ENCODE assay signal across 24 cellular contexts in the genomic region with DNA sequence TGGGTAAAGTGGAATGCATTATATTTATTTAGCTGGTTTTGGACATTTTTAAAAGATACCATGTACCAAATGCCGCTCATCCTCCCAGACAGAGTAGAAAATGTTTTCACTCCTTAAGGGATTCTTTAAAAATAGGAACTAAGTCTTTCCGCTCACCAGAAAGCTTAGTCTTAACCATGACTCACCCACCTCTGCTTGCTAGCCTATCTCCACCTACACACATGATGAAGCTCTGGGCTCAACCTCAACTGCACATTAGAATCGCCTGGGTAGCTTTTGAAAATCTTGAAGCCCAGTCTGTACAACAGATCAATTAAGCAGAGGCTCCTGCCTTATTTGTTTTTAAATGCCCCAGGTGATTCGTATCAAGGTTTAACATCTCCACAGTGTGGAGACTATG.
DNase-seq lines count a peak whose midpoint lies in the region; ATAC-seq and TF ChIP-seq lines count a peak whose summit lies in the region.
"Had no signal": no experiment of that assay in that cellular context is flagged by ENCODE, and none has a peak within 500 bp of the region (broad histone marks: within the 10 kb centered on the region; RNA-seq: fewer than 3 reads in every experiment).

No MANE protein-coding gene starts in this region.

- H3K36me3 ChIP-seq in MG63 (no peaks in the 10 kb centered on the region), esophagus squamous epithelium (no peaks in the 10 kb centered on the region)
- H3K36me3 ChIP-seq: adrenal gland, cardiac muscle cell, left lung, Peyer's patch, sigmoid colon had no signal

- H3K36me3 Mint-ChIP-seq in endothelial cell (ENCODE audit: low read depth, unreplicated experiment) = no peaks in the 10 kb centered on the region
- H3K36me3 Mint-ChIP-seq: CD14-positive monocyte, mesothelial cell of epicardium had no signal

- H3K4me1 Mint-ChIP-seq in endothelial cell (ENCODE audit: unreplicated experiment) = no peaks in the 10 kb centered on the region
- H3K4me1 Mint-ChIP-seq: CD14-positive monocyte, T-helper 17 cell had no signal

- no peaks in the 10 kb centered on the region for H3K27me3 Mint-ChIP-seq in endothelial cell (ENCODE audit: unreplicated experiment)

- H3K4me3 ChIP-seq in MG63 (no peak overlapping the region), esophagus squamous epithelium (no peak overlapping the region)
- H3K4me3 ChIP-seq: adrenal gland, cardiac muscle cell, left lung, Peyer's patch, sigmoid colon had no signal

- ATAC-seq in HG03097 (IDR thresholded peaks at IDR 0.05; ENCODE audit: low FRiP score, unreplicated experiment) = no peak
- no peak for ATAC-seq in GM18867 (IDR thresholded peaks at IDR 0.05; ENCODE audit: unreplicated experiment)
- ATAC-seq: activated CD8-positive, alpha-beta T cell treated with anti-CD3 and anti-CD28 coated beads, Interleukin-2, amount 10 ng/mL, durations not matched to agents 7 days and 5 days; left lung; T-helper 17 cell had no signal

- no peak for TF ChIP-seq POLR2A in esophagus squamous epithelium (IDR thresholded peaks at IDR 0.05)

- no peaks in the 10 kb centered on the region for H3K4me1 ChIP-seq in esophagus squamous epithelium
- H3K4me1 ChIP-seq: adrenal gland, left lung, Peyer's patch, sigmoid colon had no signal

- no peaks in the 10 kb centered on the region for H3K9me3 Mint-ChIP-seq in endothelial cell (ENCODE audit: unreplicated experiment)
- H3K9me3 Mint-ChIP-seq: mesothelial cell of epicardium, nephron had no signal

- H3K9me3 ChIP-seq in MG63 (no peaks in the 10 kb centered on the region), esophagus squamous epithelium (no peaks in the 10 kb centered on the region)
- H3K9me3 ChIP-seq: adrenal gland, left lung, Peyer's patch, sigmoid colon had no signal

- intact Hi-C loops in esophagus squamous epithelium (cut with DNase I) = no loop called here

- WGBS in esophagus squamous epithelium, 2 donors = 68 to 75% methylated on average over 4 of the region's 4 CpGs

- no peak overlapping the region for H3K27ac Mint-ChIP-seq in endothelial cell (ENCODE audit: unreplicated experiment)
- H3K27ac Mint-ChIP-seq: activated CD8-positive, alpha-beta T cell treated with anti-CD3 and anti-CD28 coated beads, Interleukin-2, amount 10 ng/mL, durations not matched to agents 7 days and 5 days; CD14-positive monocyte; mesothelial cell of epicardium; nephron; T-helper 17 cell had no signal

- no peak overlapping the region for H3K27ac ChIP-seq in esophagus squamous epithelium
- H3K27ac ChIP-seq: adrenal gland, cardiac muscle cell, KMS-11, left lung, Peyer's patch, sigmoid colon had no signal

- H3K4me3 Mint-ChIP-seq in endothelial cell (ENCODE audit: unreplicated experiment) = no peak overlapping the region
- H3K4me3 Mint-ChIP-seq: activated CD8-positive, alpha-beta T cell treated with anti-CD3 and anti-CD28 coated beads, Interleukin-2, amount 10 ng/mL, durations not matched to agents 7 days and 5 days; CD14-positive monocyte; mesothelial cell of epicardium; nephron; T-helper 17 cell had no signal

- H3K27me3 ChIP-seq in MG63 (no peaks in the 10 kb centered on the region), esophagus squamous epithelium (no peaks in the 10 kb centered on the region)
- H3K27me3 ChIP-seq: adrenal gland, cardiac muscle cell, left lung, Peyer's patch, sigmoid colon had no signal

- DNase-seq in Daoy (ENCODE audit: low read depth) = peak; percentile 61
- DNase-seq in MG63 = peak; percentile 59
- peak; percentile 57 for DNase-seq in RKO (ENCODE audit: low spot score)
- peak; percentile 44 for DNase-seq in inferior parietal cortex (ENCODE audit: extremely low spot score)
- no peak for DNase-seq in endothelial cell (ENCODE audit: low spot score)
- DNase-seq in esophagus squamous epithelium (lab: John Stamatoyannopoulos, UW) = no peak
- DNase-seq: activated CD8-positive, alpha-beta T cell treated with anti-CD3 and anti-CD28 coated beads, Interleukin-2, amount 10 ng/mL, durations not matched to agents 7 days and 5 days; activated gamma-delta T cell treated with Interleukin-2 at 50 U/mL for 16 hours; adrenal gland; dermis blood vessel endothelial cell; left lung; NCI-H1105 treated with DMSO at 0.1 percent for 48 hours; NCI-H2081; NCI-H345; Peyer's patch; sigmoid colon; T-helper 17 cell had no signal

- no peak for TF ChIP-seq CTCF in endothelial cell (IDR thresholded peaks at IDR 0.05; ENCODE audit: unreplicated experiment)
- TF ChIP-seq CTCF in esophagus squamous epithelium (IDR thresholded peaks at IDR 0.05) = no peak

Comparison
In these comparisons a context has a peak if more than half of its experiments do, and no peak if none do; other contexts are left out.
1. DNase-seq: peak in Daoy (single experiment), MG63 (single experiment), RKO (single experiment) and inferior parietal cortex (single experiment); none in endothelial cell (single experiment) and esophagus squamous epithelium (single experiment).